ENCODE assay signal across 14 cellular contexts in the genomic region with DNA sequence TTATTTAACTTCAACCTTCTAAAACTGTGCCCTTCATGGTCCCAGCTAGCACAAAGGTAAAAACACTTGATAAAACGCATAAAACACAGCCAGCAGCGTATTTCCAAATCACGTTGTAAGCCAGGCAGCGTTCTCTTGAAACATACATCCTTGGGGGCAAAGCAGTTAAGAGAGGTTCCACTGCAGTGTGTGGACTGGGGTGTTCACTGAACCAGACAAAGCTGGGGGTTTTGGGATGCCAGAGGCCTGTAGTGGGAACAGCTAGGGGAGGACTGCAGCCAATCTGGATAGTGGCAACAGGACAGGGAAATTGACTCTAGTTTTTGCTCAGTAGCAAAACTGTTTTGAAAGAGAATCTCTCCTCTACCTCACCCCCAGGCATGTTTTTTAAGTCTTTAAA. TPM values are rescaled to one million over a fixed set of nuclear protein-coding genes. Genes with fewer than 3 reads are reported as not detected.
DNase-seq lines count a peak whose midpoint lies in the region; ATAC-seq and TF ChIP-seq lines count a peak whose summit lies in the region.
"Had no signal": no experiment of that assay in that cellular context is flagged by ENCODE, and none has a peak within 500 bp of the region (broad histone marks: within the 10 kb centered on the region; RNA-seq: fewer than 3 reads in every experiment).

No MANE protein-coding gene starts in this region.

- H3K36me3 Mint-ChIP-seq in CD14-positive monocyte (peaks cover 0 to 2% of the 10 kb centered on the region in 2 donors), neural crest cell (ENCODE audit: low read depth) (peaks cover 17% of the 10 kb centered on the region)
- peaks cover 88% of the 10 kb centered on the region for H3K36me3 Mint-ChIP-seq in activated T-helper 17 cell treated with anti-CD3 and anti-CD28 coated beads, Interleukin-2, amount 50 U/mL, for 72 hours (ENCODE audit: low read depth)

- H3K9me3 ChIP-seq in DOHH2 (ENCODE audit: control insufficient read depth, insufficient read depth, low read length), result no peaks in the 10 kb centered on the region
- H3K9me3 ChIP-seq in aorta (ENCODE audit: control insufficient read depth, low read length), result no peaks in the 10 kb centered on the region
- H3K9me3 ChIP-seq: Caco-2, mucosa of descending colon had no signal

- no peak for DNase-seq in CD14-positive monocyte (ENCODE audit: low spot score)
- DNase-seq in neural crest cell (ENCODE audit: low read depth, low spot score), result no peak
- no peak for DNase-seq in AG08396 (ENCODE audit: low spot score)
- DNase-seq in iPS-NIHi7 (ENCODE audit: extremely low spot score), result no peak
- DNase-seq in aorta, result no peak
- DNase-seq: Caco-2; foreskin keratinocyte; mucosa of descending colon; NCI-H1417 treated with DMSO at 0.1 percent for 48 hours; NCI-H446; stimulated activated CD4-positive, alpha-beta T cell treated with anti-CD3 and anti-CD28 coated beads, Interleukin-4, amount 100 ng/mL, for 4 hours had no signal

- H3K27ac Mint-ChIP-seq in CD14-positive monocyte, result peak overlapping the region in 5 of 7 donors; percentile 70 to 92 (median 76)
- H3K27ac Mint-ChIP-seq in activated T-helper 17 cell treated with anti-CD3 and anti-CD28 coated beads, Interleukin-2, amount 50 U/mL, for 72 hours, result peak overlapping the region; percentile 98
- no peak overlapping the region for H3K27ac Mint-ChIP-seq in neural crest cell (ENCODE audit: unreplicated experiment)

- H3K27me3 Mint-ChIP-seq in CD14-positive monocyte (ENCODE audit: low read depth in 3 of 3) (peaks cover 0 to 2% (median 0%) of the 10 kb centered on the region in 3 donors), neural crest cell (ENCODE audit: low read depth) (no peaks in the 10 kb centered on the region)
- no peaks in the 10 kb centered on the region for H3K27me3 Mint-ChIP-seq in activated T-helper 17 cell treated with anti-CD3 and anti-CD28 coated beads, Interleukin-2, amount 50 U/mL, for 72 hours

- H3K27ac ChIP-seq in DOHH2 (ENCODE audit: low read depth, low read length), result no peak overlapping the region
- H3K27ac ChIP-seq in aorta (ENCODE audit: low read depth in 1 of 2, low read length in 2 of 2), result no peak overlapping the region
- H3K27ac ChIP-seq: foreskin keratinocyte had no signal

- H3K9me2 ChIP-seq in DOHH2 (replicated peaks; ENCODE audit: control insufficient read depth, low read length), result no peaks in the 10 kb centered on the region

- H3K27me3 ChIP-seq in DOHH2 (ENCODE audit: control insufficient read depth, low read length), result no peaks in the 10 kb centered on the region
- no peaks in the 10 kb centered on the region for H3K27me3 ChIP-seq in aorta (ENCODE audit: control insufficient read depth in 1 of 2, insufficient read depth in 2 of 2, low read length in 1 of 2)
- H3K27me3 ChIP-seq: foreskin keratinocyte had no signal

- no peaks in the 10 kb centered on the region for H3K36me3 ChIP-seq in DOHH2 (ENCODE audit: control insufficient read depth, low read length)
- no peaks in the 10 kb centered on the region for H3K36me3 ChIP-seq in aorta (ENCODE audit: control insufficient read depth in 1 of 2, insufficient read depth in 2 of 2, low read length in 1 of 2)

- ATAC-seq in activated T-helper 17 cell treated with anti-CD3 and anti-CD28 coated beads, Interleukin-2, amount 50 U/mL, for 72 hours (replicated peaks), result no peak
- no peak for ATAC-seq in aorta (ENCODE audit: low FRiP score)
- no peak for ATAC-seq in HG03521 (IDR thresholded peaks at IDR 0.05; ENCODE audit: unreplicated experiment)
- ATAC-seq: foreskin keratinocyte had no signal

- H3K4me3 ChIP-seq in DOHH2 (ENCODE audit: low read length) (no peak overlapping the region), aorta (ENCODE audit: low read length in 2 of 2) (no peak overlapping the region)
- H3K4me3 ChIP-seq: mucosa of descending colon had no signal

- no peaks in the 10 kb centered on the region for H3K79me2 ChIP-seq in DOHH2 (ENCODE audit: control insufficient read depth, low read length)

- H3K9me3 Mint-ChIP-seq in CD14-positive monocyte, result no peaks in the 10 kb centered on the region
- H3K9me3 Mint-ChIP-seq in activated T-helper 17 cell treated with anti-CD3 and anti-CD28 coated beads, Interleukin-2, amount 50 U/mL, for 72 hours, result no peaks in the 10 kb centered on the region
- H3K9me3 Mint-ChIP-seq in neural crest cell, result no peaks in the 10 kb centered on the region

- H4K20me1 ChIP-seq in DOHH2 (ENCODE audit: control insufficient read depth, insufficient read depth, low read depth, low read length), result no peaks in the 10 kb centered on the region

- no peak for TF ChIP-seq CTCF in CD14-positive monocyte (IDR thresholded peaks at IDR 0.05)
- TF ChIP-seq CTCF in DOHH2 (IDR thresholded peaks at IDR 0.05; ENCODE audit: low read depth, low read length, poor library complexity, severe bottlenecking), result no peak
- TF ChIP-seq CTCF in neural crest cell (conservative IDR thresholded peaks at IDR 0.05), result no peak

- WGBS in aorta, 2 donors, result 93% methylated on average over 4 of the region's 4 CpGs

- H3K4me2 ChIP-seq in DOHH2 (ENCODE audit: low read length), result peak overlapping the region; percentile 34; the same call in 1 of the 2 replicates

- H3K4me1 Mint-ChIP-seq in CD14-positive monocyte (peaks cover 55% of the 10 kb centered on the region), neural crest cell (peaks cover 27% of the 10 kb centered on the region)
- H3K4me1 Mint-ChIP-seq in activated T-helper 17 cell treated with anti-CD3 and anti-CD28 coated beads, Interleukin-2, amount 50 U/mL, for 72 hours, result peaks cover 18% of the 10 kb centered on the region

- intact Hi-C loops in CD14-positive monocyte (cut with micrococcal nuclease) (loop anchor here (5.0 kb wide), 3 partner anchors 40 to 140 kb away; no protein-coding TSS in a partner anchor), aorta (cut with DNase I) (loop anchor here in 1 of 2 donors (5.0 kb wide), 1 partner anchor 410 kb away; no protein-coding TSS in a partner anchor)

- H3K4me3 Mint-ChIP-seq in CD14-positive monocyte (no peak overlapping the region), neural crest cell (peak overlapping the region; percentile 41)
- peak overlapping the region; percentile 92 for H3K4me3 Mint-ChIP-seq in activated T-helper 17 cell treated with anti-CD3 and anti-CD28 coated beads, Interleukin-2, amount 50 U/mL, for 72 hours

- H3K4me1 ChIP-seq in DOHH2 (ENCODE audit: control insufficient read depth, low read length) (peaks cover 12% of the 10 kb centered on the region), aorta (ENCODE audit: control insufficient read depth in 1 of 2, insufficient read depth in 2 of 2, low read length in 2 of 2) (no peaks in the 10 kb centered on the region)
- H3K4me1 ChIP-seq: foreskin keratinocyte had no signal

- no peaks in the 10 kb centered on the region for H3F3A ChIP-seq in DOHH2 (ENCODE audit: control insufficient read depth, insufficient read depth)

RNA-seq across cellular contexts. Expression of gene ATP5PO, which starts 21.5 kb away (rescaled TPM):
- 100 to 1,000 TPM; 393 to 397 TPM for polyA plus RNA-seq in CD14-positive monocyte
- total RNA-seq in activated T-helper 17 cell treated with anti-CD3 and anti-CD28 coated beads, Interleukin-2, amount 50 U/mL, for 72 hours, result 100 to 1,000 TPM; 203 to 227 TPM
- 231 and 234 TPM in 2 replicates for total RNA-seq in neural crest cell
- 100 to 1,000 TPM; 112 to 119 TPM for total RNA-seq in aorta
- 100 to 1,000 TPM; 234 to 461 TPM for polyA plus RNA-seq in aorta

Comparison
In these comparisons a context has a peak if more than half of its experiments do, and no peak if none do; other contexts are left out.
1. H3K4me3 Mint-ChIP-seq: peak in activated T-helper 17 cell treated with anti-CD3 and anti-CD28 coated beads, Interleukin-2, amount 50 U/mL, for 72 hours (single experiment) and neural crest cell (single experiment); none in CD14-positive monocyte (0 of 2).